1 cellular context compared by ENCODE assay signal in the genomic region with DNA sequence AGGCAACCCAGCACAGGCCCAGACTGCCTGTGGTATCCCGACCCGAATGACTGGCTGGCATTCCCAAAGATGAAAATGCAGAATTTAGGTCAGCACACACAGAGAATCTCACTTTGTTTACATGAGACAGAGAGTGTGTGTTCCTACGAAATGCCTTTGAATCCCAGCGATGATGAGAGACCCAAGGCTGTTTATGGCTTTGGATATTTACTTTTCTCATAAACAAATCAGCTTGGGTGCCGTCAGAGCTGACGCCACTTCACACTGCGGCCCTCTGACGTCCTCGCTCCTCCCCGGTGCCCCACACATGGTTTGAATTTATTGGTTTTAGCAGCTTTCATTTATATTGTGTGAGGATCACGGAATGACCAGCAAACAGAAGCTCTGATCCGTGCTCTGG.
TF ChIP-seq lines count a peak whose summit lies in the region.

No MANE protein-coding gene starts in this region.

TF ChIP-seq in WTC11, 78 proteins besides CTCF, POLR2A, EP300 and RAD21 (continued from another document):
- no peak for TF ChIP-seq AR (CRISPR knock-in tag; IDR thresholded peaks at IDR 0.05)
- no peak for TF ChIP-seq FOXK1 (CRISPR knock-in tag; IDR thresholded peaks at IDR 0.05)
- no peak for TF ChIP-seq ZNF138 (CRISPR knock-in tag; conservative IDR thresholded peaks at IDR 0.05)
- TF ChIP-seq TCF7 (CRISPR knock-in tag; IDR thresholded peaks at IDR 0.05; ENCODE audit: low read depth) = no peak
- TF ChIP-seq IRF2 (CRISPR knock-in tag; IDR thresholded peaks at IDR 0.05; ENCODE audit: borderline replicate concordance, low read depth) = no peak
- no peak for TF ChIP-seq PRDM15 (CRISPR knock-in tag; IDR thresholded peaks at IDR 0.05)
- no peak for TF ChIP-seq HMGA2 (CRISPR knock-in tag; IDR thresholded peaks at IDR 0.05)
- TF ChIP-seq USF1 (CRISPR knock-in tag; IDR thresholded peaks at IDR 0.05) = no peak
- no peak for TF ChIP-seq ZNF423 (CRISPR knock-in tag; IDR thresholded peaks at IDR 0.05)
- no peak for TF ChIP-seq ZSCAN18 (CRISPR knock-in tag; IDR thresholded peaks at IDR 0.05)
- TF ChIP-seq GABPB1 (CRISPR knock-in tag; IDR thresholded peaks at IDR 0.05) = no peak
- no peak for TF ChIP-seq NR3C1 (CRISPR knock-in tag; conservative IDR thresholded peaks at IDR 0.05; ENCODE audit: low read depth)
- no peak for TF ChIP-seq TEAD4 (CRISPR knock-in tag; IDR thresholded peaks at IDR 0.05)
- TF ChIP-seq, protein P1, sequence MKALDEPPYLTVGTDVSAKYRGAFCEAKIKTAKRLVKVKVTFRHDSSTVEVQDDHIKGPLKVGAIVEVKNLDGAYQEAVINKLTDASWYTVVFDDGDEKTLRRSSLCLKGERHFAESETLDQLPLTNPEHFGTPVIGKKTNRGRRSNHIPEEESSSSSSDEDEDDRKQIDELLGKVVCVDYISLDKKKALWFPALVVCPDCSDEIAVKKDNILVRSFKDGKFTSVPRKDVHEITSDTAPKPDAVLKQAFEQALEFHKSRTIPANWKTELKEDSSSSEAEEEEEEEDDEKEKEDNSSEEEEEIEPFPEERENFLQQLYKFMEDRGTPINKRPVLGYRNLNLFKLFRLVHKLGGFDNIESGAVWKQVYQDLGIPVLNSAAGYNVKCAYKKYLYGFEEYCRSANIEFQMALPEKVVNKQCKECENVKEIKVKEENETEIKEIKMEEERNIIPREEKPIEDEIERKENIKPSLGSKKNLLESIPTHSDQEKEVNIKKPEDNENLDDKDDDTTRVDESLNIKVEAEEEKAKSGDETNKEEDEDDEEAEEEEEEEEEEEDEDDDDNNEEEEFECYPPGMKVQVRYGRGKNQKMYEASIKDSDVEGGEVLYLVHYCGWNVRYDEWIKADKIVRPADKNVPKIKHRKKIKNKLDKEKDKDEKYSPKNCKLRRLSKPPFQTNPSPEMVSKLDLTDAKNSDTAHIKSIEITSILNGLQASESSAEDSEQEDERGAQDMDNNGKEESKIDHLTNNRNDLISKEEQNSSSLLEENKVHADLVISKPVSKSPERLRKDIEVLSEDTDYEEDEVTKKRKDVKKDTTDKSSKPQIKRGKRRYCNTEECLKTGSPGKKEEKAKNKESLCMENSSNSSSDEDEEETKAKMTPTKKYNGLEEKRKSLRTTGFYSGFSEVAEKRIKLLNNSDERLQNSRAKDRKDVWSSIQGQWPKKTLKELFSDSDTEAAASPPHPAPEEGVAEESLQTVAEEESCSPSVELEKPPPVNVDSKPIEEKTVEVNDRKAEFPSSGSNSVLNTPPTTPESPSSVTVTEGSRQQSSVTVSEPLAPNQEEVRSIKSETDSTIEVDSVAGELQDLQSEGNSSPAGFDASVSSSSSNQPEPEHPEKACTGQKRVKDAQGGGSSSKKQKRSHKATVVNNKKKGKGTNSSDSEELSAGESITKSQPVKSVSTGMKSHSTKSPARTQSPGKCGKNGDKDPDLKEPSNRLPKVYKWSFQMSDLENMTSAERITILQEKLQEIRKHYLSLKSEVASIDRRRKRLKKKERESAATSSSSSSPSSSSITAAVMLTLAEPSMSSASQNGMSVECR (CRISPR knock-in tag; IDR thresholded peaks at IDR 0.05; ENCODE audit: borderline replicate concordance) = no peak
- no peak for TF ChIP-seq OVOL2 (CRISPR knock-in tag; IDR thresholded peaks at IDR 0.05; ENCODE audit: borderline replicate concordance)
- no peak for TF ChIP-seq ATF6 (CRISPR knock-in tag; IDR thresholded peaks at IDR 0.05)
- TF ChIP-seq TP53 (CRISPR knock-in tag; IDR thresholded peaks at IDR 0.05) = no peak
